ENCODE assay signal across 21 cellular contexts in the genomic region with DNA sequence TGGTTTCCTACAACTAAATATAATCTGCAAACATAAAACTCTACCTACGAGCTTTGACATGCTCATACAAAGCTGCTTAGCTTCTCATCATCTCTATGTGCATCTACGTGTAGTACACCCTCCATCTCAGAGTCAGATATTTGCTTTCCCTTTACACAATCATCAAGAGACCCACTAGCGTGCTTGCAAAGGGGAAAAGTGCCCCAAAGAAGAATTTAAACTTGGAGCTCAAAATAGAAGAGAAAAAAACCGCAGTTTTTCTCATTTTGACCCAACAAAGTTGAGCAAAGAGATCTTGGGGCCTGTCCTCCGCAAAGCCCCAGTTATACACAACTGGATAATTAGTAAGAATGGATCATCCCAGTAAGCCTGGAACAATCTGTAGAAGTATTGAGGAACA.
DNase-seq lines count a peak whose midpoint lies in the region; ATAC-seq, FAIRE-seq and TF ChIP-seq lines count a peak whose summit lies in the region.
"Had no signal": no experiment of that assay in that cellular context is flagged by ENCODE, and none has a peak within 500 bp of the region (broad histone marks: within the 10 kb centered on the region; RNA-seq: fewer than 3 reads in every experiment).

No MANE protein-coding gene starts in this region.

- peaks cover 3% of the 10 kb centered on the region for H3K9me3 Mint-ChIP-seq in neural progenitor cell
- peaks cover 0 to 22% (median 6%) of the 10 kb centered on the region in 11 donors for H3K9me3 Mint-ChIP-seq in naive thymus-derived CD4-positive, alpha-beta T cell

- H3K36me3 ChIP-seq in neural progenitor cell: no peaks in the 10 kb centered on the region
- H3K36me3 ChIP-seq in HepG2 (replicated peaks in 1 of 2; ENCODE audit: control insufficient read depth in 1 of 2, insufficient read depth in 2 of 2, low read length in 2 of 2): no peaks in the 10 kb centered on the region
- H3K36me3 ChIP-seq in naive thymus-derived CD4-positive, alpha-beta T cell (ENCODE audit: control insufficient read depth in 2 of 3, insufficient read depth in 3 of 3, low read length in 3 of 3): no peaks in the 10 kb centered on the region

- CTCF ChIA-PET in HepG2 (lab: Yijun Ruan, JAX; ENCODE audit: low intra/inter-chr PET ratio, low total read pairs): no interaction called here
- CTCF ChIA-PET in naive thymus-derived CD4-positive, alpha-beta T cell (lab: Charles Lee): no interaction called here

- H3K9me3 ChIP-seq in neural progenitor cell (ENCODE audit: low read depth) (no peaks in the 10 kb centered on the region), HepG2 (ENCODE audit: low read length) (no peaks in the 10 kb centered on the region)
- no peaks in the 10 kb centered on the region for H3K9me3 ChIP-seq in naive thymus-derived CD4-positive, alpha-beta T cell (ENCODE audit: control insufficient read depth in 2 of 3, low read length in 3 of 3)
- H3K9me3 ChIP-seq: A549 had no signal

- no TSS peak for BruUV-seq in HepG2 (replicated peaks; lab: Mats Ljungman, UMichigan)

- in situ Hi-C loops in HepG2 (cut with HindIII; ENCODE audit: extremely low pct_ligation_motif_present, low pct_unique_long_range_greater_than_20kb): no loop called here

- peaks cover 26% of the 10 kb centered on the region for H3K4me1 Mint-ChIP-seq in neural progenitor cell
- H3K4me1 Mint-ChIP-seq in naive thymus-derived CD4-positive, alpha-beta T cell: no peaks in the 10 kb centered on the region
- H3K4me1 Mint-ChIP-seq: T-helper 17 cell had no signal

- no peaks in the 10 kb centered on the region for H3F3A ChIP-seq in neural progenitor cell (ENCODE audit: low read depth)

- ATAC-seq in GM19351 (IDR thresholded peaks at IDR 0.05; ENCODE audit: unreplicated experiment) (peak; percentile 71), HG03103 (IDR thresholded peaks at IDR 0.05; ENCODE audit: low read depth, unreplicated experiment) (peak; percentile 38), HepG2 (no peak), HG02610 (IDR thresholded peaks at IDR 0.05; ENCODE audit: unreplicated experiment) (no peak)
- ATAC-seq in naive thymus-derived CD4-positive, alpha-beta T cell: no peak
- ATAC-seq: A549, HCT116, SK-N-SH treated with all-trans-retinoic acid at 6 μM for 48 hours, T-helper 17 cell had no signal

- TF ChIP-seq POLR2A in HepG2 (IDR thresholded peaks at IDR 0.05; ENCODE audit: insufficient read depth in 1 of 2, low read depth in 2 of 2, low read length in 2 of 2): no peak

- H3K79me2 ChIP-seq in neural progenitor cell (ENCODE audit: low read depth) (no peaks in the 10 kb centered on the region), HepG2 (ENCODE audit: insufficient read depth, low read length) (no peaks in the 10 kb centered on the region)

- peaks cover 8% of the 10 kb centered on the region for H3K27me3 Mint-ChIP-seq in neural progenitor cell (ENCODE audit: insufficient read depth, low read depth)
- peaks cover 0 to 5% (median 0%) of the 10 kb centered on the region in 5 donors for H3K27me3 Mint-ChIP-seq in naive thymus-derived CD4-positive, alpha-beta T cell

- no peaks in the 10 kb centered on the region for H4K20me1 ChIP-seq in neural progenitor cell (ENCODE audit: low read depth)
- H4K20me1 ChIP-seq in HepG2 (ENCODE audit: insufficient read depth, low read length): no peaks in the 10 kb centered on the region

- no peak overlapping the region for H3K4me3 Mint-ChIP-seq in neural progenitor cell
- H3K4me3 Mint-ChIP-seq in naive thymus-derived CD4-positive, alpha-beta T cell: no peak overlapping the region
- H3K4me3 Mint-ChIP-seq: T-helper 17 cell had no signal

- DNase-seq in GM12864 (ENCODE audit: low read depth): peak; percentile 24
- no peak for DNase-seq in neural progenitor cell (ENCODE audit: low spot score)
- no peak for DNase-seq in HepG2 (ENCODE audit: low spot score)
- no peak for DNase-seq in naive thymus-derived CD4-positive, alpha-beta T cell
- DNase-seq in HPDE6-E6E7 (ENCODE audit: extremely low spot score): no peak
- DNase-seq: DMS153, DND-41, NCI-H1048, NCI-H1417, NCI-H1694, NCI-H2029 treated with DMSO at 0.1 percent for 48 hours, NCI-H2227 treated with DMSO at 0.1 percent for 48 hours, NCI-H526 treated with DMSO at 0.1 percent for 48 hours, T-helper 17 cell had no signal

- FAIRE-seq in HepG2 (lab: Jason Lieb, UNC): no peak
- FAIRE-seq: A549, RCC 7860 had no signal

- intact Hi-C loops in HepG2 (cut with micrococcal nuclease; ENCODE audit: unreplicated experiment): no loop called here
- intact Hi-C loops in naive thymus-derived CD4-positive, alpha-beta T cell (cut with micrococcal nuclease): no loop called here

- H3K27me3 ChIP-seq in neural progenitor cell: peaks cover 5% of the 10 kb centered on the region
- peaks cover 0 to 4% of the 10 kb centered on the region in 2 experiments; a peak in 1 of 5 replicates for H3K27me3 ChIP-seq in HepG2 (ENCODE audit: control insufficient read depth in 1 of 2, insufficient read depth in 2 of 2, low read length in 2 of 2)
- no peaks in the 10 kb centered on the region for H3K27me3 ChIP-seq in naive thymus-derived CD4-positive, alpha-beta T cell (ENCODE audit: control insufficient read depth in 2 of 2, insufficient read depth in 2 of 2, low read length in 2 of 2)

- H3K27ac Mint-ChIP-seq in neural progenitor cell: peak overlapping the region; percentile 48
- no peak overlapping the region for H3K27ac Mint-ChIP-seq in naive thymus-derived CD4-positive, alpha-beta T cell
- H3K27ac Mint-ChIP-seq: T-helper 17 cell had no signal

- no peak overlapping the region for H3K4me2 ChIP-seq in neural progenitor cell
- H3K4me2 ChIP-seq in HepG2 (ENCODE audit: low read depth, low read length): no peak overlapping the region
- H3K4me2 ChIP-seq: A549 had no signal

- TF ChIP-seq EP300 in HepG2 (IDR thresholded peaks at IDR 0.05; ENCODE audit: low read depth in 2 of 2, low read length in 2 of 2): no peak
- TF ChIP-seq EP300 in HepG2 (CRISPR knock-in tag; IDR thresholded peaks at IDR 0.05; ENCODE audit: borderline replicate concordance): no peak

- H2AFZ ChIP-seq in neural progenitor cell (replicated peaks): no peak overlapping the region
- H2AFZ ChIP-seq in HepG2 (ENCODE audit: low read length): no peak overlapping the region

- H3K4me1 ChIP-seq in neural progenitor cell: peaks cover 15% of the 10 kb centered on the region
- H3K4me1 ChIP-seq in HepG2 (ENCODE audit: insufficient read depth, low read length): no peaks in the 10 kb centered on the region
- H3K4me1 ChIP-seq in naive thymus-derived CD4-positive, alpha-beta T cell (ENCODE audit: control insufficient read depth in 2 of 2, insufficient read depth in 2 of 2, low read length in 2 of 2): no peaks in the 10 kb centered on the region
- H3K4me1 ChIP-seq: A549 had no signal

- POLR2A ChIA-PET in HepG2 (lab: Yijun Ruan, JAX): no interaction called here
- POLR2A ChIA-PET in naive thymus-derived CD4-positive, alpha-beta T cell (lab: Charles Lee): no interaction called here

- TF ChIP-seq CTCF in GM12864 (IDR thresholded peaks at IDR 0.05; ENCODE audit: low read depth, low read length, missing control alignments) (no peak), neural progenitor cell (IDR thresholded peaks at IDR 0.05) (no peak), HepG2 (CRISPR knock-in tag; IDR thresholded peaks at IDR 0.05) (no peak)

- TF ChIP-seq RAD21 in HepG2 (CRISPR knock-in tag; IDR thresholded peaks at IDR 0.05): no peak

- peaks cover 5% of the 10 kb centered on the region for H3K36me3 Mint-ChIP-seq in neural progenitor cell
- peaks cover 0 to 4% (median 0%) of the 10 kb centered on the region in 5 donors for H3K36me3 Mint-ChIP-seq in naive thymus-derived CD4-positive, alpha-beta T cell

- H3K4me3 ChIP-seq in GM12864 (ENCODE audit: low read depth, low read length): no peak overlapping the region
- H3K4me3 ChIP-seq in neural progenitor cell: no peak overlapping the region
- H3K4me3 ChIP-seq in HepG2 (replicated peaks in 1 of 3; ENCODE audit: insufficient read depth in 1 of 3, low read depth in 2 of 3, low read length in 3 of 3): no peak overlapping the region
- H3K4me3 ChIP-seq in naive thymus-derived CD4-positive, alpha-beta T cell (ENCODE audit: low read length): no peak overlapping the region
- H3K4me3 ChIP-seq: A549 had no signal

- no peak overlapping the region for H3K27ac ChIP-seq in neural progenitor cell
- H3K27ac ChIP-seq in HepG2 (ENCODE audit: extremely low read length, insufficient read depth, low read length): no peak overlapping the region
- H3K27ac ChIP-seq in naive thymus-derived CD4-positive, alpha-beta T cell (ENCODE audit: low read depth, low read length): no peak overlapping the region
- H3K27ac ChIP-seq: A549 had no signal

- no peak overlapping the region for H3K9ac ChIP-seq in neural progenitor cell
- no peak overlapping the region for H3K9ac ChIP-seq in HepG2 (ENCODE audit: insufficient read depth, low read depth, low read length)

- WGBS in HepG2 (ENCODE audit: low lambda C conversion rate): 3% methylated on average over 5 of the region's 5 CpGs

TF ChIP-seq in HepG2, 621 proteins besides CTCF, POLR2A, EP300 and RAD21 (continues in another document):
- no peak for TF ChIP-seq MIER2 (CRISPR knock-in tag; IDR thresholded peaks at IDR 0.05)

Comparison
In these comparisons a context has a peak if more than half of its experiments do, and no peak if none do; other contexts are left out.
1. ATAC-seq: peak in GM19351 (single experiment) and HG03103 (single experiment); none in HepG2 (single experiment), naive thymus-derived CD4-positive, alpha-beta T cell (single experiment) and HG02610 (single experiment).